Comparison of ENCODE assay signal across 1 cellular context in the genomic region with DNA sequence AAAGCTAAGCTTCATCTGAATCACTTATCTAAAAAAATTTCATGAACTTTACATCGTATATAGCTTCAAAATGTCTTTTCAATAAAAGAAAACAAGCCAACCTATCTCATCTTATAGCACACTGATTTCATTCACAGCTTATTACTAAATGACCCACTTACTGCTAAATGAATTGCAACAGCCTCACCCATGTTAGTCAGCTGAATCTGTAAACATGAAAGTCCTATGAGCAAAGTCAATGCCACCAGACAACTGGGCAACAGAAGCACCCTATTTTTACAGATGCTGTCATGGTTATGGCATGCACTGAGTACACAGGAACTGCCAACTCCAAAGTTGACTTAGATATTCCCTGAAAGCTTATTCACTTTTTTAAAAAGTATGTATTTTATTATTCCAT.
A peak's percentile ranks its signal among the peaks of the same experiment; 100 is the strongest.
TF ChIP-seq lines count a peak whose summit lies in the region.

No MANE protein-coding gene starts in this region.

TF ChIP-seq in HepG2, 621 proteins besides CTCF, POLR2A, EP300 and RAD21 (continued from another document and continues in another):
- TF ChIP-seq, protein P1, sequence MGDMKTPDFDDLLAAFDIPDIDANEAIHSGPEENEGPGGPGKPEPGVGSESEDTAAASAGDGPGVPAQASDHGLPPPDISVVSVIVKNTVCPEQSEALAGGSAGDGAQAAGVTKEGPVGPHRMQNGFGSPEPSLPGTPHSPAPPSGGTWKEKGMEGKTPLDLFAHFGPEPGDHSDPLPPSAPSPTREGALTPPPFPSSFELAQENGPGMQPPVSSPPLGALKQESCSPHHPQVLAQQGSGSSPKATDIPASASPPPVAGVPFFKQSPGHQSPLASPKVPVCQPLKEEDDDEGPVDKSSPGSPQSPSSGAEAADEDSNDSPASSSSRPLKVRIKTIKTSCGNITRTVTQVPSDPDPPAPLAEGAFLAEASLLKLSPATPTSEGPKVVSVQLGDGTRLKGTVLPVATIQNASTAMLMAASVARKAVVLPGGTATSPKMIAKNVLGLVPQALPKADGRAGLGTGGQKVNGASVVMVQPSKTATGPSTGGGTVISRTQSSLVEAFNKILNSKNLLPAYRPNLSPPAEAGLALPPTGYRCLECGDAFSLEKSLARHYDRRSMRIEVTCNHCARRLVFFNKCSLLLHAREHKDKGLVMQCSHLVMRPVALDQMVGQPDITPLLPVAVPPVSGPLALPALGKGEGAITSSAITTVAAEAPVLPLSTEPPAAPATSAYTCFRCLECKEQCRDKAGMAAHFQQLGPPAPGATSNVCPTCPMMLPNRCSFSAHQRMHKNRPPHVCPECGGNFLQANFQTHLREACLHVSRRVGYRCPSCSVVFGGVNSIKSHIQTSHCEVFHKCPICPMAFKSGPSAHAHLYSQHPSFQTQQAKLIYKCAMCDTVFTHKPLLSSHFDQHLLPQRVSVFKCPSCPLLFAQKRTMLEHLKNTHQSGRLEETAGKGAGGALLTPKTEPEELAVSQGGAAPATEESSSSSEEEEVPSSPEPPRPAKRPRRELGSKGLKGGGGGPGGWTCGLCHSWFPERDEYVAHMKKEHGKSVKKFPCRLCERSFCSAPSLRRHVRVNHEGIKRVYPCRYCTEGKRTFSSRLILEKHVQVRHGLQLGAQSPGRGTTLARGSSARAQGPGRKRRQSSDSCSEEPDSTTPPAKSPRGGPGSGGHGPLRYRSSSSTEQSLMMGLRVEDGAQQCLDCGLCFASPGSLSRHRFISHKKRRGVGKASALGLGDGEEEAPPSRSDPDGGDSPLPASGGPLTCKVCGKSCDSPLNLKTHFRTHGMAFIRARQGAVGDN (CRISPR knock-in tag; IDR thresholded peaks at IDR 0.05), result no peak
- peak; percentile 27; the same call in 1 of the 2 replicates for TF ChIP-seq ZNF292 (CRISPR knock-in tag; IDR thresholded peaks at IDR 0.05; ENCODE audit: borderline replicate concordance, low read depth)
- TF ChIP-seq, protein P2, sequence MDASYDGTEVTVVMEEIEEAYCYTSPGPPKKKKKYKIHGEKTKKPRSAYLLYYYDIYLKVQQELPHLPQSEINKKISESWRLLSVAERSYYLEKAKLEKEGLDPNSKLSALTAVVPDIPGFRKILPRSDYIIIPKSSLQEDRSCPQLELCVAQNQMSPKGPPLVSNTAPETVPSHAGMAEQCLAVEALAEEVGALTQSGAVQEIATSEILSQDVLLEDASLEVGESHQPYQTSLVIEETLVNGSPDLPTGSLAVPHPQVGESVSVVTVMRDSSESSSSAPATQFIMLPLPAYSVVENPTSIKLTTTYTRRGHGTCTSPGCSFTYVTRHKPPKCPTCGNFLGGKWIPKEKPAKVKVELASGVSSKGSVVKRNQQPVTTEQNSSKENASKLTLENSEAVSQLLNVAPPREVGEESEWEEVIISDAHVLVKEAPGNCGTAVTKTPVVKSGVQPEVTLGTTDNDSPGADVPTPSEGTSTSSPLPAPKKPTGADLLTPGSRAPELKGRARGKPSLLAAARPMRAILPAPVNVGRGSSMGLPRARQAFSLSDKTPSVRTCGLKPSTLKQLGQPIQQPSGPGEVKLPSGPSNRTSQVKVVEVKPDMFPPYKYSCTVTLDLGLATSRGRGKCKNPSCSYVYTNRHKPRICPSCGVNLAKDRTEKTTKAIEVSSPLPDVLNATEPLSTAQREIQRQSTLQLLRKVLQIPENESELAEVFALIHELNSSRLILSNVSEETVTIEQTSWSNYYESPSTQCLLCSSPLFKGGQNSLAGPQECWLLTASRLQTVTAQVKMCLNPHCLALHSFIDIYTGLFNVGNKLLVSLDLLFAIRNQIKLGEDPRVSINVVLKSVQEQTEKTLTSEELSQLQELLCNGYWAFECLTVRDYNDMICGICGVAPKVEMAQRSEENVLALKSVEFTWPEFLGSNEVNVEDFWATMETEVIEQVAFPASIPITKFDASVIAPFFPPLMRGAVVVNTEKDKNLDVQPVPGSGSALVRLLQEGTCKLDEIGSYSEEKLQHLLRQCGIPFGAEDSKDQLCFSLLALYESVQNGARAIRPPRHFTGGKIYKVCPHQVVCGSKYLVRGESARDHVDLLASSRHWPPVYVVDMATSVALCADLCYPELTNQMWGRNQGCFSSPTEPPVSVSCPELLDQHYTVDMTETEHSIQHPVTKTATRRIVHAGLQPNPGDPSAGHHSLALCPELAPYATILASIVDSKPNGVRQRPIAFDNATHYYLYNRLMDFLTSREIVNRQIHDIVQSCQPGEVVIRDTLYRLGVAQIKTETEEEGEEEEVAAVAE (CRISPR knock-in tag; IDR thresholded peaks at IDR 0.05; ENCODE audit: borderline replicate concordance), result peak; percentile 72; the same call in 1 of the 2 replicates
- TF ChIP-seq, protein P3, sequence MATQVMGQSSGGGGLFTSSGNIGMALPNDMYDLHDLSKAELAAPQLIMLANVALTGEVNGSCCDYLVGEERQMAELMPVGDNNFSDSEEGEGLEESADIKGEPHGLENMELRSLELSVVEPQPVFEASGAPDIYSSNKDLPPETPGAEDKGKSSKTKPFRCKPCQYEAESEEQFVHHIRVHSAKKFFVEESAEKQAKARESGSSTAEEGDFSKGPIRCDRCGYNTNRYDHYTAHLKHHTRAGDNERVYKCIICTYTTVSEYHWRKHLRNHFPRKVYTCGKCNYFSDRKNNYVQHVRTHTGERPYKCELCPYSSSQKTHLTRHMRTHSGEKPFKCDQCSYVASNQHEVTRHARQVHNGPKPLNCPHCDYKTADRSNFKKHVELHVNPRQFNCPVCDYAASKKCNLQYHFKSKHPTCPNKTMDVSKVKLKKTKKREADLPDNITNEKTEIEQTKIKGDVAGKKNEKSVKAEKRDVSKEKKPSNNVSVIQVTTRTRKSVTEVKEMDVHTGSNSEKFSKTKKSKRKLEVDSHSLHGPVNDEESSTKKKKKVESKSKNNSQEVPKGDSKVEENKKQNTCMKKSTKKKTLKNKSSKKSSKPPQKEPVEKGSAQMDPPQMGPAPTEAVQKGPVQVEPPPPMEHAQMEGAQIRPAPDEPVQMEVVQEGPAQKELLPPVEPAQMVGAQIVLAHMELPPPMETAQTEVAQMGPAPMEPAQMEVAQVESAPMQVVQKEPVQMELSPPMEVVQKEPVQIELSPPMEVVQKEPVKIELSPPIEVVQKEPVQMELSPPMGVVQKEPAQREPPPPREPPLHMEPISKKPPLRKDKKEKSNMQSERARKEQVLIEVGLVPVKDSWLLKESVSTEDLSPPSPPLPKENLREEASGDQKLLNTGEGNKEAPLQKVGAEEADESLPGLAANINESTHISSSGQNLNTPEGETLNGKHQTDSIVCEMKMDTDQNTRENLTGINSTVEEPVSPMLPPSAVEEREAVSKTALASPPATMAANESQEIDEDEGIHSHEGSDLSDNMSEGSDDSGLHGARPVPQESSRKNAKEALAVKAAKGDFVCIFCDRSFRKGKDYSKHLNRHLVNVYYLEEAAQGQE (IDR thresholded peaks at IDR 0.05; ENCODE audit: borderline replicate concordance in 1 of 2, low read depth in 1 of 2, low read length in 2 of 2), result peak in 1 of 2 experiments; percentile 52; a peak in 1 of 4 replicates
- 0 out of 2 replicates have a peak, but pooled peaks have one; percentile 54 for TF ChIP-seq RFXANK (CRISPR knock-in tag; IDR thresholded peaks at IDR 0.05)
- TF ChIP-seq, protein P4, sequence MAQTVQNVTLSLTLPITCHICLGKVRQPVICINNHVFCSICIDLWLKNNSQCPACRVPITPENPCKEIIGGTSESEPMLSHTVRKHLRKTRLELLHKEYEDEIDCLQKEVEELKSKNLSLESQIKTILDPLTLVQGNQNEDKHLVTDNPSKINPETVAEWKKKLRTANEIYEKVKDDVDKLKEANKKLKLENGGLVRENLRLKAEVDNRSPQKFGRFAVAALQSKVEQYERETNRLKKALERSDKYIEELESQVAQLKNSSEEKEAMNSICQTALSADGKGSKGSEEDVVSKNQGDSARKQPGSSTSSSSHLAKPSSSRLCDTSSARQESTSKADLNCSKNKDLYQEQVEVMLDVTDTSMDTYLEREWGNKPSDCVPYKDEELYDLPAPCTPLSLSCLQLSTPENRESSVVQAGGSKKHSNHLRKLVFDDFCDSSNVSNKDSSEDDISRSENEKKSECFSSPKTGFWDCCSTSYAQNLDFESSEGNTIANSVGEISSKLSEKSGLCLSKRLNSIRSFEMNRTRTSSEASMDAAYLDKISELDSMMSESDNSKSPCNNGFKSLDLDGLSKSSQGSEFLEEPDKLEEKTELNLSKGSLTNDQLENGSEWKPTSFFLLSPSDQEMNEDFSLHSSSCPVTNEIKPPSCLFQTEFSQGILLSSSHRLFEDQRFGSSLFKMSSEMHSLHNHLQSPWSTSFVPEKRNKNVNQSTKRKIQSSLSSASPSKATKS (CRISPR knock-in tag; IDR thresholded peaks at IDR 0.05), result peak; percentile 78; the same call in 1 of the 2 replicates
- TF ChIP-seq, protein P5, sequence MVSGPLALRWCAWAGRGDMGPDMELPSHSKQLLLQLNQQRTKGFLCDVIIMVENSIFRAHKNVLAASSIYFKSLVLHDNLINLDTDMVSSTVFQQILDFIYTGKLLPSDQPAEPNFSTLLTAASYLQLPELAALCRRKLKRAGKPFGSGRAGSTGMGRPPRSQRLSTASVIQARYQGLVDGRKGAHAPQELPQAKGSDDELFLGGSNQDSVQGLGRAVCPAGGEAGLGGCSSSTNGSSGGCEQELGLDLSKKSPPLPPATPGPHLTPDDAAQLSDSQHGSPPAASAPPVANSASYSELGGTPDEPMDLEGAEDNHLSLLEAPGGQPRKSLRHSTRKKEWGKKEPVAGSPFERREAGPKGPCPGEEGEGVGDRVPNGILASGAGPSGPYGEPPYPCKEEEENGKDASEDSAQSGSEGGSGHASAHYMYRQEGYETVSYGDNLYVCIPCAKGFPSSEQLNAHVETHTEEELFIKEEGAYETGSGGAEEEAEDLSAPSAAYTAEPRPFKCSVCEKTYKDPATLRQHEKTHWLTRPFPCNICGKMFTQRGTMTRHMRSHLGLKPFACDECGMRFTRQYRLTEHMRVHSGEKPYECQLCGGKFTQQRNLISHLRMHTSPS (CRISPR knock-in tag; IDR thresholded peaks at IDR 0.05; ENCODE audit: low read depth), result peak; percentile 94
- TF ChIP-seq, protein P6, sequence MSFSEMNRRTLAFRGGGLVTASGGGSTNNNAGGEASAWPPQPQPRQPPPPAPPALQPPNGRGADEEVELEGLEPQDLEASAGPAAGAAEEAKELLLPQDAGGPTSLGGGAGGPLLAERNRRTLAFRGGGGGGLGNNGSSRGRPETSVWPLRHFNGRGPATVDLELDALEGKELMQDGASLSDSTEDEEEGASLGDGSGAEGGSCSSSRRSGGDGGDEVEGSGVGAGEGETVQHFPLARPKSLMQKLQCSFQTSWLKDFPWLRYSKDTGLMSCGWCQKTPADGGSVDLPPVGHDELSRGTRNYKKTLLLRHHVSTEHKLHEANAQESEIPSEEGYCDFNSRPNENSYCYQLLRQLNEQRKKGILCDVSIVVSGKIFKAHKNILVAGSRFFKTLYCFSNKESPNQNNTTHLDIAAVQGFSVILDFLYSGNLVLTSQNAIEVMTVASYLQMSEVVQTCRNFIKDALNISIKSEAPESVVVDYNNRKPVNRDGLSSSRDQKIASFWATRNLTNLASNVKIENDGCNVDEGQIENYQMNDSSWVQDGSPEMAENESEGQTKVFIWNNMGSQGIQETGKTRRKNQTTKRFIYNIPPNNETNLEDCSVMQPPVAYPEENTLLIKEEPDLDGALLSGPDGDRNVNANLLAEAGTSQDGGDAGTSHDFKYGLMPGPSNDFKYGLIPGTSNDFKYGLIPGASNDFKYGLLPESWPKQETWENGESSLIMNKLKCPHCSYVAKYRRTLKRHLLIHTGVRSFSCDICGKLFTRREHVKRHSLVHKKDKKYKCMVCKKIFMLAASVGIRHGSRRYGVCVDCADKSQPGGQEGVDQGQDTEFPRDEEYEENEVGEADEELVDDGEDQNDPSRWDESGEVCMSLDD (CRISPR knock-in tag; IDR thresholded peaks at IDR 0.05; ENCODE audit: borderline replicate concordance), result peak; percentile 65; the same call in 1 of the 2 replicates
- TF ChIP-seq SMC3 (IDR thresholded peaks at IDR 0.05; ENCODE audit: low read length), result no peak
- no peak for TF ChIP-seq RARG (CRISPR knock-in tag; IDR thresholded peaks at IDR 0.05; ENCODE audit: low read depth)
- TF ChIP-seq CREM (IDR thresholded peaks at IDR 0.05), result peak; percentile 79
- TF ChIP-seq CREM (CRISPR knock-in tag; IDR thresholded peaks at IDR 0.05), result no peak
- TF ChIP-seq MAZ (IDR thresholded peaks at IDR 0.05; ENCODE audit: borderline replicate concordance, low read depth, low read length), result no peak
- TF ChIP-seq MAZ (CRISPR knock-in tag; IDR thresholded peaks at IDR 0.05; ENCODE audit: low read depth), result peak; percentile 54; the same call in 1 of the 2 replicates
- TF ChIP-seq SOX6 (IDR thresholded peaks at IDR 0.05), result no peak
- TF ChIP-seq SOX6 (CRISPR knock-in tag; IDR thresholded peaks at IDR 0.05), result peak; percentile 93
- no peak for TF ChIP-seq CCAR2 (optimal IDR thresholded peaks at IDR 0.05; ENCODE audit: low read depth, low read length)
- no peak for TF ChIP-seq NBN (conservative IDR thresholded peaks at IDR 0.05)
- TF ChIP-seq RBM39 (IDR thresholded peaks at IDR 0.05; ENCODE audit: low read depth, low read length, poor library complexity, severe bottlenecking), result no peak
- TF ChIP-seq, protein P7, sequence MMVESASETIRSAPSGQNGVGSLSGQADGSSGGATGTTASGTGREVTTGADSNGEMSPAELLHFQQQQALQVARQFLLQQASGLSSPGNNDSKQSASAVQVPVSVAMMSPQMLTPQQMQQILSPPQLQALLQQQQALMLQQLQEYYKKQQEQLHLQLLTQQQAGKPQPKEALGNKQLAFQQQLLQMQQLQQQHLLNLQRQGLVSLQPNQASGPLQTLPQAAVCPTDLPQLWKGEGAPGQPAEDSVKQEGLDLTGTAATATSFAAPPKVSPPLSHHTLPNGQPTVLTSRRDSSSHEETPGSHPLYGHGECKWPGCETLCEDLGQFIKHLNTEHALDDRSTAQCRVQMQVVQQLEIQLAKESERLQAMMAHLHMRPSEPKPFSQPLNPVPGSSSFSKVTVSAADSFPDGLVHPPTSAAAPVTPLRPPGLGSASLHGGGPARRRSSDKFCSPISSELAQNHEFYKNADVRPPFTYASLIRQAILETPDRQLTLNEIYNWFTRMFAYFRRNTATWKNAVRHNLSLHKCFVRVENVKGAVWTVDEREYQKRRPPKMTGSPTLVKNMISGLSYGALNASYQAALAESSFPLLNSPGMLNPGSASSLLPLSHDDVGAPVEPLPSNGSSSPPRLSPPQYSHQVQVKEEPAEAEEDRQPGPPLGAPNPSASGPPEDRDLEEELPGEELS (CRISPR knock-in tag; IDR thresholded peaks at IDR 0.05), result peak; percentile 96
- no peak for TF ChIP-seq NFKBIZ (CRISPR knock-in tag; IDR thresholded peaks at IDR 0.05)
- peak; percentile 65; the same call in 1 of the 2 replicates for TF ChIP-seq HMG20B (CRISPR knock-in tag; conservative IDR thresholded peaks at IDR 0.05)
- peak; percentile 98 for TF ChIP-seq TBX2 (CRISPR knock-in tag; IDR thresholded peaks at IDR 0.05; ENCODE audit: borderline replicate concordance)
- TF ChIP-seq, protein P8, sequence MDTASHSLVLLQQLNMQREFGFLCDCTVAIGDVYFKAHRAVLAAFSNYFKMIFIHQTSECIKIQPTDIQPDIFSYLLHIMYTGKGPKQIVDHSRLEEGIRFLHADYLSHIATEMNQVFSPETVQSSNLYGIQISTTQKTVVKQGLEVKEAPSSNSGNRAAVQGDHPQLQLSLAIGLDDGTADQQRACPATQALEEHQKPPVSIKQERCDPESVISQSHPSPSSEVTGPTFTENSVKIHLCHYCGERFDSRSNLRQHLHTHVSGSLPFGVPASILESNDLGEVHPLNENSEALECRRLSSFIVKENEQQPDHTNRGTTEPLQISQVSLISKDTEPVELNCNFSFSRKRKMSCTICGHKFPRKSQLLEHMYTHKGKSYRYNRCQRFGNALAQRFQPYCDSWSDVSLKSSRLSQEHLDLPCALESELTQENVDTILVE (CRISPR knock-in tag; IDR thresholded peaks at IDR 0.05), result 0 out of 2 replicates have a peak, but pooled peaks have one; percentile 78
